8 cellular contexts compared by ENCODE assay signal in genomic region chr20:63864978-63865640, GRCh38. TPM values are rescaled to one million over a fixed set of nuclear protein-coding genes. Genes with fewer than 3 reads are reported as not detected.
DNase-seq lines count a peak whose midpoint lies in the region; ATAC-seq and TF ChIP-seq lines count a peak whose summit lies in the region.

TPD52L2 (plus strand) TSS chr20:63865270; CDS start chr20:63865366, 96 bp downstream.

- TF ChIP-seq POLR2A in tibial nerve (IDR thresholded peaks at IDR 0.05) = peak; percentile 79 to 84

- H2AFZ ChIP-seq in parathyroid adenoma = peak within 1 kb of the TSS; percentile 96

- H3K9me3 ChIP-seq in adipocyte (ENCODE audit: control insufficient read depth, low read length) (no peaks in the 10 kb centered on the region), cardiac muscle cell (ENCODE audit: low read depth) (no peaks in the 10 kb centered on the region), parathyroid adenoma (ENCODE audit: control insufficient read depth, low read length) (no peaks in the 10 kb centered on the region), tibial nerve (no peaks in the 10 kb centered on the region)

- TF ChIP-seq CTCF in GM12865 (IDR thresholded peaks at IDR 0.05; ENCODE audit: insufficient read depth, low read depth, low read length, missing control alignments) = no peak
- no peak for TF ChIP-seq CTCF in cardiac muscle cell (IDR thresholded peaks at IDR 0.05; ENCODE audit: low read depth, low read length)
- no peak for TF ChIP-seq CTCF in parathyroid adenoma (IDR thresholded peaks at IDR 0.05)
- TF ChIP-seq CTCF in tibial nerve (IDR thresholded peaks at IDR 0.05) = peak in 1 of 5 experiments; percentile 46

- ATAC-seq in HG02763 (IDR thresholded peaks at IDR 0.05; ENCODE audit: unreplicated experiment) = peak; percentile 73

- peak within 1 kb of the TSS; percentile 90 for H3K27ac ChIP-seq in cardiac muscle cell
- peak within 1 kb of the TSS; percentile 77 for H3K27ac ChIP-seq in parathyroid adenoma
- peak within 1 kb of the TSS; percentile 76 to 99 (median 91) for H3K27ac ChIP-seq in tibial nerve

- H3K27me3 ChIP-seq in adipocyte (replicated peaks; ENCODE audit: control insufficient read depth, insufficient read depth, low read length) (no peaks in the 10 kb centered on the region), cardiac muscle cell (no peaks in the 10 kb centered on the region), parathyroid adenoma (ENCODE audit: control insufficient read depth, insufficient read depth, low read length) (no peaks in the 10 kb centered on the region), tibial nerve (no peaks in the 10 kb centered on the region)

- DNase-seq in GM12865 (ENCODE audit: low read depth) (peak; percentile 99), NCI-H1436 (lab: John Stamatoyannopoulos, UW) (peak; percentile 98), T follicular helper cell (ENCODE audit: low read depth) (peak; percentile 97), adipocyte (ENCODE audit: low read depth) (peak; percentile 99), cardiac muscle cell (ENCODE audit: low read depth in 1 of 2, low spot score in 1 of 2) (peak; percentile 99), tibial nerve (ENCODE audit: low spot score in 2 of 2) (peak; percentile 98)

- peak; percentile 87 to 92 for TF ChIP-seq EP300 in tibial nerve (IDR thresholded peaks at IDR 0.05)

- peaks cover 35% of the 10 kb centered on the region for H3K36me3 ChIP-seq in adipocyte (ENCODE audit: control insufficient read depth, insufficient read depth, low read length, severe bottlenecking)
- peaks cover 12% of the 10 kb centered on the region for H3K36me3 ChIP-seq in cardiac muscle cell
- H3K36me3 ChIP-seq in parathyroid adenoma (ENCODE audit: control insufficient read depth, insufficient read depth, low read length) = no peaks in the 10 kb centered on the region
- H3K36me3 ChIP-seq in tibial nerve = peaks cover 0 to 40% (median 23%) of the 10 kb centered on the region in 3 donors

- H3K4me3 ChIP-seq in GM12865 (ENCODE audit: low read depth, low read length) (peak within 1 kb of the TSS; percentile 94), adipocyte (ENCODE audit: low read length) (peak within 1 kb of the TSS; percentile 86), cardiac muscle cell (peak within 1 kb of the TSS; percentile 79), parathyroid adenoma (ENCODE audit: low read depth, low read length) (peak within 1 kb of the TSS; percentile 93), tibial nerve (peak within 1 kb of the TSS; percentile 61 to 100 (median 73))

- peaks cover 33% of the 10 kb centered on the region for H3K79me2 ChIP-seq in parathyroid adenoma

- H3K4me2 ChIP-seq in parathyroid adenoma (ENCODE audit: low read length) = peak within 1 kb of the TSS; percentile 93

- WGBS in tibial nerve, 2 donors = 0 to 1% methylated on average over 23 to 40 of the region's 68 CpGs

- H3K4me1 ChIP-seq in adipocyte (ENCODE audit: control insufficient read depth, insufficient read depth, low read length) (peaks cover 12% of the 10 kb centered on the region), cardiac muscle cell (ENCODE audit: low read depth) (peaks cover 9% of the 10 kb centered on the region), parathyroid adenoma (peaks cover 5% of the 10 kb centered on the region), tibial nerve (peaks cover 0 to 50% (median 20%) of the 10 kb centered on the region in 4 donors)

- H3K9ac ChIP-seq in adipocyte (ENCODE audit: low read length) (peak within 1 kb of the TSS; percentile 100), parathyroid adenoma (peak within 1 kb of the TSS; percentile 90)

RNA-seq across cellular contexts. Expression of gene TPD52L2, which starts in this region (rescaled TPM):
- total RNA-seq in cardiac muscle cell (103 and 105 TPM in 2 replicates), tibial nerve (100 to 1,000 TPM; 108 to 122 (median 115) TPM)
- 114 and 121 TPM in 2 replicates for polyA plus RNA-seq in cardiac muscle cell

Comparison
In these comparisons a context has a peak if more than half of its experiments do, and no peak if none do; other contexts are left out.
1. Peak in every context shown above with its lines: DNase-seq, ATAC-seq, H3K4me3 ChIP-seq and H3K27ac ChIP-seq.